In the genomic region with DNA sequence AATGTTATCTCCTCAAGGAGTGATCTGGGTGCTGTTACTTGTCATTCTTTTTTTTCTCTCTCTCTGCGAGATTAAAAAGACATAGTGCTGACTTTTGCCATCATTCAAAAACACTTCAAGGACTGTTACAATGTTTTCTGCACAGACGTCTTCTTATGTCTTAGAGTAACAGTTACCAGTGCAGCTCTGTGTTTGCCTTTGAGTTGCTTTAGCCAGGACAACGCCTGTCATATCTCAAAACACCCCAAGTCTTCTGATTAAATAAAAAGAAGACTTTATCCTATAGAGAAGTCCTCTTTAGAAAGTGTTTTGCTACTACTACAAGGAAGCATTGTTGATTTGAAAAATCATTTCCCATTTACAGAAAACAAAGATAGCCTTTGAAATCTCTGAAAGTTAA, we compare ENCODE assay signal across 33 cellular contexts.
"Had no signal": no experiment of that assay in that cellular context is flagged by ENCODE, and none has a peak within 500 bp of the region (broad histone marks: within the 10 kb centered on the region; RNA-seq: fewer than 3 reads in every experiment).

No MANE protein-coding gene starts in this region.

- H3K36me3 ChIP-seq: ascending aorta, Peyer's patch, WERI-Rb-1 had no signal

- H3K9me3 ChIP-seq: ascending aorta, Peyer's patch had no signal

- H3K4me1 ChIP-seq: ascending aorta, Peyer's patch had no signal

- H3K27ac ChIP-seq: ascending aorta, Peyer's patch, RWPE1, SK-N-MC, WERI-Rb-1 had no signal

- DNase-seq: activated CD4-positive, alpha-beta memory T cell treated with anti-CD3 and anti-CD28 coated beads, Interleukin-2, amount 10 ng/mL, durations not matched to agents 7 days and 5 days; activated CD4-positive, alpha-beta T cell treated with anti-CD3 and anti-CD28 coated beads for 1 hour; activated CD4-positive, alpha-beta T cell treated with anti-CD3 and anti-CD28 coated beads for 48 hours; activated CD4-positive, CD25-positive, alpha-beta regulatory T cell; activated CD8-positive, alpha-beta memory T cell treated with anti-CD3 and anti-CD28 coated beads for 24 hours; activated CD8-positive, alpha-beta memory T cell treated with anti-CD3 and anti-CD28 coated beads, Interleukin-2, amount 10 ng/mL, durations not matched to agents 7 days and 5 days; activated CD8-positive, alpha-beta memory T cell treated with anti-CD3 and anti-CD28 coated beads, Interleukin-2, amount 50 U/mL, for 48 hours; activated effector memory CD4-positive, alpha-beta T cell treated with anti-CD3 and anti-CD28 coated beads, Interleukin-2, amount 50 U/mL, for 16 hours; activated naive CD4-positive, alpha-beta T cell; activated naive CD4-positive, alpha-beta T cell treated with anti-CD3 and anti-CD28 coated beads, Interleukin-2, amount 50 U/mL, for 16 hours; activated naive CD8-positive, alpha-beta T cell treated with anti-CD3 and anti-CD28 coated beads for 36 hours; activated T-cell treated with anti-CD3 and anti-CD28 coated beads, Interleukin-2, amount 50 U/mL, for 48 hours; amygdala; Karpas-422; KBM-7; NCI-H1048; NCI-H1105 treated with DMSO at 0.1 percent for 48 hours; NCI-H1436; NCI-H1694; NCI-H1930; NCI-H2081 treated with DMSO at 0.1 percent for 48 hours; NCI-H226; NCI-H446 treated with DMSO at 0.1 percent for 48 hours; NCI-H524; NCI-H82; Peyer's patch; Right ventricle myocardium superior; T1000; WERI-Rb-1 had no signal

- H3K4me3 ChIP-seq: ascending aorta, Peyer's patch, SK-N-MC had no signal

- H3K27me3 ChIP-seq: ascending aorta, Peyer's patch had no signal

- ATAC-seq: activated CD8-positive, alpha-beta memory T cell treated with anti-CD3 and anti-CD28 coated beads, Interleukin-2, amount 10 ng/mL, durations not matched to agents 7 days and 5 days; activated T-helper 17 cell treated with anti-CD3 and anti-CD28 coated beads, Interleukin-2, amount 50 U/mL, for 72 hours had no signal
